1 cellular context compared by ENCODE assay signal in genomic region chr11:4393209-4394196, GRCh38.
TF ChIP-seq lines count a peak whose summit lies in the region.

Gene TRIM21 (minus strand): TSS chr11:4393702. CDS start chr11:4390409, 3,293 bp downstream.

TF ChIP-seq in GM23338, 12 proteins besides CTCF, POLR2A, EP300 and RAD21 (continued from another document):
- TF ChIP-seq REST (IDR thresholded peaks at IDR 0.05; ENCODE audit: unreplicated experiment) = no peak
- TF ChIP-seq, protein P1, sequence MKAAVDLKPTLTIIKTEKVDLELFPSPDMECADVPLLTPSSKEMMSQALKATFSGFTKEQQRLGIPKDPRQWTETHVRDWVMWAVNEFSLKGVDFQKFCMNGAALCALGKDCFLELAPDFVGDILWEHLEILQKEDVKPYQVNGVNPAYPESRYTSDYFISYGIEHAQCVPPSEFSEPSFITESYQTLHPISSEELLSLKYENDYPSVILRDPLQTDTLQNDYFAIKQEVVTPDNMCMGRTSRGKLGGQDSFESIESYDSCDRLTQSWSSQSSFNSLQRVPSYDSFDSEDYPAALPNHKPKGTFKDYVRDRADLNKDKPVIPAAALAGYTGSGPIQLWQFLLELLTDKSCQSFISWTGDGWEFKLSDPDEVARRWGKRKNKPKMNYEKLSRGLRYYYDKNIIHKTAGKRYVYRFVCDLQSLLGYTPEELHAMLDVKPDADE (IDR thresholded peaks at IDR 0.05) = no peak
- TF ChIP-seq CREB1 (CRISPR knock-in tag; IDR thresholded peaks at IDR 0.05; ENCODE audit: low read depth) = no peak
- TF ChIP-seq JUNB (IDR thresholded peaks at IDR 0.05; ENCODE audit: unreplicated experiment) = no peak
- TF ChIP-seq NANOG (IDR thresholded peaks at IDR 0.05; ENCODE audit: borderline replicate concordance) = no peak
- peak; percentile 77 for TF ChIP-seq POLR2AphosphoS5 (IDR thresholded peaks at IDR 0.05; ENCODE audit: low read depth)
- no peak for TF ChIP-seq EZH2phosphoT487 (IDR thresholded peaks at IDR 0.05; ENCODE audit: unreplicated experiment)
- TF ChIP-seq ZNF114 (CRISPR knock-in tag; IDR thresholded peaks at IDR 0.05) = no peak
- no peak for TF ChIP-seq ZNF331 (CRISPR knock-in tag; IDR thresholded peaks at IDR 0.05; ENCODE audit: low read depth)
- TF ChIP-seq EZH2 (IDR thresholded peaks at IDR 0.05; ENCODE audit: low read depth, unreplicated experiment) = no peak
- TF ChIP-seq STAT1 (IDR thresholded peaks at IDR 0.05; ENCODE audit: unreplicated experiment) = no peak
